37 cellular contexts compared by ENCODE assay signal in the genomic region with DNA sequence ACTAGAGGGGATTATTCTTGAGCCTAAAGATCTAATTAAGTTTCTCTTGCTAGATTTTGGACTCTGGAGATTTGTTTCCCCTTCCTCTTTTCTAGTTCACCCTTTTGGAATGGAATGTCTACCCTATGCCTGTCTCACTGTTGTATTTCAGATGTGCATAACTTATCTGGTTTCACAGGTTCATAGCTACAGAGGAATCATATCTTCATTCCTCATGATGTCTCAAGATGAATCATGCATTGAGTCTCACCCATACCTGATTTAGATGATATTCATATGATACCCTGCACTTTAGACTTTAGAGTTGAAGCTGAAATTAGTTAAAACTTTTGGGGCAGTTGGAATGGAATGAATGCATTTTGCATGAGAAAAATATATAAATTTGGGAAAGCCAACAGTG.
"Had no signal": no experiment of that assay in that cellular context is flagged by ENCODE, and none has a peak within 500 bp of the region (broad histone marks: within the 10 kb centered on the region; RNA-seq: fewer than 3 reads in every experiment).

No MANE protein-coding gene starts in this region.

- H3K27me3 ChIP-seq: ascending aorta, body of pancreas, brain microvascular endothelial cell, breast epithelium, cardiac muscle cell had no signal

- DNase-seq: activated CD4-positive, alpha-beta memory T cell treated with anti-CD3 and anti-CD28 coated beads, Interleukin-2, amount 10 ng/mL, durations not matched to agents 7 days and 5 days; activated CD4-positive, alpha-beta T cell treated with anti-CD3 and anti-CD28 coated beads for 1 hour; activated CD4-positive, alpha-beta T cell treated with anti-CD3 and anti-CD28 coated beads for 36 hours; activated CD4-positive, alpha-beta T cell treated with anti-CD3 and anti-CD28 coated beads for 48 hours; activated CD4-positive, alpha-beta T cell treated with anti-CD3 and anti-CD28 coated beads, Interleukin-2, amount 10 ng/mL, durations not matched to agents 7 days and 5 days; activated CD4-positive, alpha-beta T cell treated with anti-CD3 and anti-CD28 coated beads, Interleukin-2, amount 50 U/mL, for 48 hours; activated CD4-positive, CD25-positive, alpha-beta regulatory T cell; activated CD8-positive, alpha-beta memory T cell treated with anti-CD3 and anti-CD28 coated beads for 24 hours; activated CD8-positive, alpha-beta memory T cell treated with anti-CD3 and anti-CD28 coated beads, Interleukin-2, amount 10 ng/mL, durations not matched to agents 7 days and 5 days; activated CD8-positive, alpha-beta memory T cell treated with anti-CD3 and anti-CD28 coated beads, Interleukin-2, amount 50 U/mL, for 48 hours; activated CD8-positive, alpha-beta T cell treated with anti-CD3 and anti-CD28 coated beads, Interleukin-2, amount 10 ng/mL, durations not matched to agents 7 days and 5 days; activated effector memory CD4-positive, alpha-beta T cell treated with Interleukin-2 at 50 U/mL for 16 hours; activated gamma-delta T cell; activated naive CD4-positive, alpha-beta T cell treated with anti-CD3 and anti-CD28 coated beads, Interleukin-2, amount 10 ng/mL, durations not matched to agents 7 days and 5 days; activated naive CD4-positive, alpha-beta T cell treated with Interleukin-2 at 50 U/mL for 16 hours; activated naive CD8-positive, alpha-beta T cell treated with anti-CD3 and anti-CD28 coated beads, Interleukin-2, amount 10 ng/mL, durations not matched to agents 7 days and 5 days; activated naive CD8-positive, alpha-beta T cell treated with anti-CD3 and anti-CD28 coated beads, Interleukin-2, amount 50 U/mL, for 24 hours; activated T-cell treated with anti-CD3 and anti-CD28 coated beads, Interleukin-2, amount 50 U/mL, for 24 hours; activated T-cell treated with anti-CD3 and anti-CD28 coated beads, Interleukin-2, amount 50 U/mL, for 48 hours; amygdala; anterior cingulate cortex; body of pancreas; caudate nucleus; cerebellar nuclear complex; T-cell; T-helper 17 cell; WERI-Rb-1 had no signal

- H3K4me3 ChIP-seq: ascending aorta, body of pancreas, breast epithelium, cardiac muscle cell had no signal

- H3K27ac Mint-ChIP-seq: activated CD4-positive, alpha-beta memory T cell treated with anti-CD3 and anti-CD28 coated beads, Interleukin-2, amount 10 ng/mL, durations not matched to agents 7 days and 5 days; activated CD4-positive, alpha-beta T cell treated with anti-CD3 and anti-CD28 coated beads for 36 hours; activated CD4-positive, alpha-beta T cell treated with anti-CD3 and anti-CD28 coated beads, Interleukin-2, amount 10 ng/mL, durations not matched to agents 7 days and 5 days; activated CD8-positive, alpha-beta memory T cell treated with anti-CD3 and anti-CD28 coated beads, Interleukin-2, amount 10 ng/mL, durations not matched to agents 7 days and 5 days; activated CD8-positive, alpha-beta T cell treated with anti-CD3 and anti-CD28 coated beads, Interleukin-2, amount 10 ng/mL, durations not matched to agents 7 days and 5 days; activated naive CD4-positive, alpha-beta T cell treated with anti-CD3 and anti-CD28 coated beads, Interleukin-2, amount 10 ng/mL, durations not matched to agents 7 days and 5 days; activated naive CD4-positive, alpha-beta T cell treated with anti-CD3 and anti-CD28 coated beads, Interleukin-2, amount 50 U/mL, for 24 hours; activated naive CD8-positive, alpha-beta T cell; activated naive CD8-positive, alpha-beta T cell treated with anti-CD3 and anti-CD28 coated beads, Interleukin-2, amount 10 ng/mL, durations not matched to agents 7 days and 5 days; activated naive CD8-positive, alpha-beta T cell treated with anti-CD3 and anti-CD28 coated beads, Interleukin-2, amount 50 U/mL, for 24 hours; activated T-cell treated with anti-CD3 and anti-CD28 coated beads, Interleukin-2, amount 50 U/mL, for 24 hours; activated T-helper 2 cell treated with anti-CD3 and anti-CD28 coated beads, Interferon-gamma antibody, Interleukin-2, Interleukin-4, amounts not matched to agents 10 μg/mL and 5 μg/mL and 100 μg/mL, durations not matched to agents 14 hours and 24 hours and 36 hours; T-cell; T-helper 17 cell; WTC11 had no signal

- H3K4me1 ChIP-seq: ascending aorta, body of pancreas, breast epithelium had no signal

- H3K36me3 ChIP-seq: ascending aorta, brain microvascular endothelial cell, breast epithelium, cardiac muscle cell, WERI-Rb-1 had no signal

- H3K9me3 ChIP-seq: ascending aorta, body of pancreas, breast epithelium had no signal

- H3K4me1 Mint-ChIP-seq: activated CD4-positive, alpha-beta memory T cell treated with anti-CD3 and anti-CD28 coated beads, Interleukin-2, amount 10 ng/mL, durations not matched to agents 7 days and 5 days; activated CD4-positive, alpha-beta T cell treated with anti-CD3 and anti-CD28 coated beads for 36 hours; activated CD4-positive, alpha-beta T cell treated with anti-CD3 and anti-CD28 coated beads, Interleukin-2, amount 10 ng/mL, durations not matched to agents 7 days and 5 days; activated CD8-positive, alpha-beta memory T cell treated with anti-CD3 and anti-CD28 coated beads, Interleukin-2, amount 10 ng/mL, durations not matched to agents 7 days and 5 days; activated naive CD4-positive, alpha-beta T cell treated with anti-CD3 and anti-CD28 coated beads, Interleukin-2, amount 10 ng/mL, durations not matched to agents 7 days and 5 days; activated naive CD4-positive, alpha-beta T cell treated with anti-CD3 and anti-CD28 coated beads, Interleukin-2, amount 50 U/mL, for 24 hours; activated naive CD8-positive, alpha-beta T cell treated with anti-CD3 and anti-CD28 coated beads, Interleukin-2, amount 10 ng/mL, durations not matched to agents 7 days and 5 days; activated naive CD8-positive, alpha-beta T cell treated with anti-CD3 and anti-CD28 coated beads, Interleukin-2, amount 50 U/mL, for 24 hours; central memory CD8-positive, alpha-beta T cell; T-cell; T-helper 17 cell; WTC11 had no signal

- H3K27me3 Mint-ChIP-seq: activated CD4-positive, alpha-beta memory T cell treated with anti-CD3 and anti-CD28 coated beads, Interleukin-2, amount 10 ng/mL, durations not matched to agents 7 days and 5 days; activated CD4-positive, alpha-beta T cell treated with anti-CD3 and anti-CD28 coated beads for 36 hours; activated CD4-positive, alpha-beta T cell treated with anti-CD3 and anti-CD28 coated beads, Interleukin-2, amount 10 ng/mL, durations not matched to agents 7 days and 5 days; activated CD8-positive, alpha-beta memory T cell treated with anti-CD3 and anti-CD28 coated beads, Interleukin-2, amount 10 ng/mL, durations not matched to agents 7 days and 5 days; activated naive CD4-positive, alpha-beta T cell treated with anti-CD3 and anti-CD28 coated beads, Interleukin-2, amount 50 U/mL, for 24 hours; activated naive CD8-positive, alpha-beta T cell; activated naive CD8-positive, alpha-beta T cell treated with anti-CD3 and anti-CD28 coated beads, Interleukin-2, amount 50 U/mL, for 24 hours; activated T-cell treated with anti-CD3 and anti-CD28 coated beads, Interleukin-2, amount 50 U/mL, for 24 hours; central memory CD8-positive, alpha-beta T cell; T-cell; T-helper 17 cell had no signal

- H3K27ac ChIP-seq: ascending aorta, body of pancreas, brain microvascular endothelial cell, breast epithelium, cardiac muscle cell, WERI-Rb-1 had no signal

- ATAC-seq: activated CD4-positive, alpha-beta T cell treated with anti-CD3 and anti-CD28 coated beads for 36 hours; activated CD4-positive, CD25-positive, alpha-beta regulatory T cell treated with anti-CD3 and anti-CD28 coated beads, Interleukin-2, amount 50 U/mL, for 24 hours; activated CD8-positive, alpha-beta memory T cell treated with anti-CD3 and anti-CD28 coated beads, Interleukin-2, amount 10 ng/mL, durations not matched to agents 7 days and 5 days; activated CD8-positive, alpha-beta T cell treated with anti-CD3 and anti-CD28 coated beads, Interleukin-2, amount 10 ng/mL, durations not matched to agents 7 days and 5 days; activated naive CD8-positive, alpha-beta T cell treated with anti-CD3 and anti-CD28 coated beads, Interleukin-2, amount 50 U/mL, for 24 hours; body of pancreas; T-cell; T-helper 17 cell; WTC11 had no signal

- H3K36me3 Mint-ChIP-seq: activated CD8-positive, alpha-beta memory T cell treated with anti-CD3 and anti-CD28 coated beads, Interleukin-2, amount 10 ng/mL, durations not matched to agents 7 days and 5 days; activated naive CD4-positive, alpha-beta T cell treated with anti-CD3 and anti-CD28 coated beads, Interleukin-2, amount 10 ng/mL, durations not matched to agents 7 days and 5 days; activated naive CD4-positive, alpha-beta T cell treated with anti-CD3 and anti-CD28 coated beads, Interleukin-2, amount 50 U/mL, for 24 hours; activated naive CD8-positive, alpha-beta T cell; activated naive CD8-positive, alpha-beta T cell treated with anti-CD3 and anti-CD28 coated beads, Interleukin-2, amount 10 ng/mL, durations not matched to agents 7 days and 5 days; T-cell had no signal

- H3K9me3 Mint-ChIP-seq: activated CD4-positive, alpha-beta memory T cell treated with anti-CD3 and anti-CD28 coated beads, Interleukin-2, amount 10 ng/mL, durations not matched to agents 7 days and 5 days; activated CD4-positive, alpha-beta T cell treated with anti-CD3 and anti-CD28 coated beads, Interleukin-2, amount 10 ng/mL, durations not matched to agents 7 days and 5 days; activated naive CD4-positive, alpha-beta T cell treated with anti-CD3 and anti-CD28 coated beads, Interleukin-2, amount 10 ng/mL, durations not matched to agents 7 days and 5 days; activated naive CD4-positive, alpha-beta T cell treated with anti-CD3 and anti-CD28 coated beads, Interleukin-2, amount 50 U/mL, for 24 hours; activated naive CD8-positive, alpha-beta T cell treated with anti-CD3 and anti-CD28 coated beads, Interleukin-2, amount 10 ng/mL, durations not matched to agents 7 days and 5 days; activated naive CD8-positive, alpha-beta T cell treated with anti-CD3 and anti-CD28 coated beads, Interleukin-2, amount 50 U/mL, for 24 hours; activated T-cell treated with anti-CD3 and anti-CD28 coated beads, Interleukin-2, amount 50 U/mL, for 24 hours; activated T-helper 2 cell treated with anti-CD3 and anti-CD28 coated beads, Interferon-gamma antibody, Interleukin-2, Interleukin-4, amounts not matched to agents 10 μg/mL and 5 μg/mL and 100 μg/mL, durations not matched to agents 14 hours and 24 hours and 36 hours; central memory CD8-positive, alpha-beta T cell; T-cell had no signal

- H3K4me3 Mint-ChIP-seq: activated CD4-positive, alpha-beta memory T cell treated with anti-CD3 and anti-CD28 coated beads, Interleukin-2, amount 10 ng/mL, durations not matched to agents 7 days and 5 days; activated CD4-positive, alpha-beta T cell treated with anti-CD3 and anti-CD28 coated beads for 36 hours; activated CD4-positive, alpha-beta T cell treated with anti-CD3 and anti-CD28 coated beads, Interleukin-2, amount 10 ng/mL, durations not matched to agents 7 days and 5 days; activated CD8-positive, alpha-beta memory T cell treated with anti-CD3 and anti-CD28 coated beads, Interleukin-2, amount 10 ng/mL, durations not matched to agents 7 days and 5 days; activated CD8-positive, alpha-beta T cell treated with anti-CD3 and anti-CD28 coated beads, Interleukin-2, amount 10 ng/mL, durations not matched to agents 7 days and 5 days; activated naive CD4-positive, alpha-beta T cell treated with anti-CD3 and anti-CD28 coated beads, Interleukin-2, amount 10 ng/mL, durations not matched to agents 7 days and 5 days; activated naive CD4-positive, alpha-beta T cell treated with anti-CD3 and anti-CD28 coated beads, Interleukin-2, amount 50 U/mL, for 24 hours; activated naive CD8-positive, alpha-beta T cell; activated naive CD8-positive, alpha-beta T cell treated with anti-CD3 and anti-CD28 coated beads, Interleukin-2, amount 10 ng/mL, durations not matched to agents 7 days and 5 days; activated naive CD8-positive, alpha-beta T cell treated with anti-CD3 and anti-CD28 coated beads, Interleukin-2, amount 50 U/mL, for 24 hours; activated T-cell treated with anti-CD3 and anti-CD28 coated beads, Interleukin-2, amount 50 U/mL, for 24 hours; central memory CD8-positive, alpha-beta T cell; T-cell; T-helper 17 cell; WTC11 had no signal
